Comparison of ENCODE assay signal across 15 cellular contexts in the genomic region with DNA sequence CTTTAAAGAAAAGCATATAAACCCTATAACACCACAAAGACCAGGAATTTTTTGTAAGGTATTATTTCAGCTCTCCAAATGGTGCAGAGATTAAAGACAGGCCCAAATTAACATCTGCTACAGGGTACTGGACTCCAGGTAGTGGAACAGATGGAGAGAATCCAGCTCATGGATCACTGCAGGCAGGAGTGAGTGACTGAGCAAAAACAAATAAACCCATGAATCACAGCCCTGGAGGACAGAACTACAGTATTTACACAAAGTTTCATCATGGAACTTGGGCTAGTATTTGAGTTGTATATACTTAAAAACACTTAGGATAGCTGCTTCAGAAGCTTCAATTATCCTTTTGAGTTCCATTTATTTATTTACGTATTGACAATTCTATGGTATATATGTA.
DNase-seq lines count a peak whose midpoint lies in the region; ATAC-seq, FAIRE-seq and TF ChIP-seq lines count a peak whose summit lies in the region.
"Had no signal": no experiment of that assay in that cellular context is flagged by ENCODE, and none has a peak within 500 bp of the region (broad histone marks: within the 10 kb centered on the region; RNA-seq: fewer than 3 reads in every experiment).

No MANE protein-coding gene starts in this region.

- H3K27ac Mint-ChIP-seq in stimulated activated naive B cell treated with anti-CD40 and anti-IgM and Interleukin-4, amounts not matched to agents 10 μg/mL and 1 μg/mL and 100 μg/mL, for 72 hours = no peak overlapping the region
- H3K27ac Mint-ChIP-seq: activated T-cell treated with anti-CD3 and anti-CD28 coated beads, Interleukin-2, amount 50 U/mL, for 72 hours; B cell; HFFc6; stimulated activated effector memory CD8-positive, alpha-beta T cell treated with anti-CD3 and anti-CD28 coated beads, Interleukin-12 subunit alpha, Interleukin-12 subunit beta, amount 100 ng/mL, for 72 hours had no signal

- no peak for TF ChIP-seq CTCF in bronchial epithelial cell (IDR thresholded peaks at IDR 0.05; ENCODE audit: insufficient read depth, low read length, severe bottlenecking)

- peaks cover 0 to 2% of the 10 kb centered on the region in 2 donors for H3K4me1 Mint-ChIP-seq in stimulated activated naive B cell treated with anti-CD40 and anti-IgM and Interleukin-4, amounts not matched to agents 10 μg/mL and 1 μg/mL and 100 μg/mL, for 72 hours

- peak; percentile 79 for DNase-seq in DMS 273 (lab: John Stamatoyannopoulos, UW; ENCODE audit: unreplicated experiment)
- peak; percentile 55 for DNase-seq in NCI-H345 treated with DMSO at 0.1 percent for 48 hours (lab: John Stamatoyannopoulos, UW; ENCODE audit: unreplicated experiment)
- DNase-seq in bronchial epithelial cell (ENCODE audit: low read depth) = peak; percentile 94
- peak; percentile 61 for DNase-seq in kidney glomerular epithelial cell (lab: John Stamatoyannopoulos, UW)
- no peak for DNase-seq in stimulated activated naive B cell treated with anti-CD40 and anti-IgM and Interleukin-4, amounts not matched to agents 10 μg/mL and 1 μg/mL and 100 μg/mL, for 72 hours
- no peak for DNase-seq in HK-2 (ENCODE audit: unreplicated experiment)
- no peak for DNase-seq in nucleus accumbens (lab: John Stamatoyannopoulos, UW)
- DNase-seq: activated T-cell treated with anti-CD3 and anti-CD28 coated beads, Interleukin-2, amount 50 U/mL, for 72 hours; cortex of kidney; HFFc6; nephron progenitor cell; stimulated activated CD4-positive, alpha-beta T cell treated with anti-CD3 and anti-CD28 coated beads, Interleukin-15, amount 100 ng/mL, for 24 hours had no signal

- H3K27me3 Mint-ChIP-seq in stimulated activated naive B cell treated with anti-CD40 and anti-IgM and Interleukin-4, amounts not matched to agents 10 μg/mL and 1 μg/mL and 100 μg/mL, for 72 hours = no peaks in the 10 kb centered on the region
- H3K27me3 Mint-ChIP-seq: B cell had no signal

- no peaks in the 10 kb centered on the region for H3K36me3 ChIP-seq in bronchial epithelial cell (ENCODE audit: control insufficient read depth, insufficient read depth, low read length)

- H3K4me3 Mint-ChIP-seq in stimulated activated naive B cell treated with anti-CD40 and anti-IgM and Interleukin-4, amounts not matched to agents 10 μg/mL and 1 μg/mL and 100 μg/mL, for 72 hours = no peak overlapping the region
- H3K4me3 Mint-ChIP-seq: activated T-cell treated with anti-CD3 and anti-CD28 coated beads, Interleukin-2, amount 50 U/mL, for 72 hours; B cell; HFFc6; nephron progenitor cell; stimulated activated effector memory CD8-positive, alpha-beta T cell treated with anti-CD3 and anti-CD28 coated beads, Interleukin-12 subunit alpha, Interleukin-12 subunit beta, amount 100 ng/mL, for 72 hours had no signal

- FAIRE-seq in bronchial epithelial cell (lab: Jason Lieb, UNC) = no peak

- H3K4me3 ChIP-seq in bronchial epithelial cell (ENCODE audit: low read depth, low read length) = no peak overlapping the region

- H3K9me3 Mint-ChIP-seq in stimulated activated naive B cell treated with anti-CD40 and anti-IgM and Interleukin-4, amounts not matched to agents 10 μg/mL and 1 μg/mL and 100 μg/mL, for 72 hours = no peaks in the 10 kb centered on the region
- H3K9me3 Mint-ChIP-seq: activated T-cell treated with anti-CD3 and anti-CD28 coated beads, Interleukin-2, amount 50 U/mL, for 72 hours; nephron progenitor cell had no signal

- H3K27me3 ChIP-seq in bronchial epithelial cell (ENCODE audit: control insufficient read depth, insufficient read depth, low read length) = no peaks in the 10 kb centered on the region

- ATAC-seq in stimulated activated naive B cell treated with anti-CD40 and anti-IgM and Interleukin-4, amounts not matched to agents 10 μg/mL and 1 μg/mL and 100 μg/mL, for 72 hours (replicated peaks) = no peak
- ATAC-seq in HG03135 (IDR thresholded peaks at IDR 0.05; ENCODE audit: unreplicated experiment) = no peak
- ATAC-seq: activated T-cell treated with anti-CD3 and anti-CD28 coated beads, Interleukin-2, amount 50 U/mL, for 72 hours; stimulated activated effector memory CD8-positive, alpha-beta T cell treated with anti-CD3 and anti-CD28 coated beads, Interleukin-12 subunit alpha, Interleukin-12 subunit beta, amount 100 ng/mL, for 72 hours had no signal

- H3K36me3 Mint-ChIP-seq in stimulated activated naive B cell treated with anti-CD40 and anti-IgM and Interleukin-4, amounts not matched to agents 10 μg/mL and 1 μg/mL and 100 μg/mL, for 72 hours = no peaks in the 10 kb centered on the region
- H3K36me3 Mint-ChIP-seq: stimulated activated effector memory CD8-positive, alpha-beta T cell treated with anti-CD3 and anti-CD28 coated beads, Interleukin-12 subunit alpha, Interleukin-12 subunit beta, amount 100 ng/mL, for 72 hours had no signal

Comparison
In these comparisons a context has a peak if more than half of its experiments do, and no peak if none do; other contexts are left out.
1. DNase-seq: peak in DMS 273 (single experiment), NCI-H345 treated with DMSO at 0.1 percent for 48 hours (single experiment), bronchial epithelial cell (single experiment) and kidney glomerular epithelial cell (single experiment); none in stimulated activated naive B cell treated with anti-CD40 and anti-IgM and Interleukin-4, amounts not matched to agents 10 μg/mL and 1 μg/mL and 100 μg/mL, for 72 hours (single experiment), HK-2 (single experiment) and nucleus accumbens (0 of 56).